19 cellular contexts compared by ENCODE assay signal in the genomic region with DNA sequence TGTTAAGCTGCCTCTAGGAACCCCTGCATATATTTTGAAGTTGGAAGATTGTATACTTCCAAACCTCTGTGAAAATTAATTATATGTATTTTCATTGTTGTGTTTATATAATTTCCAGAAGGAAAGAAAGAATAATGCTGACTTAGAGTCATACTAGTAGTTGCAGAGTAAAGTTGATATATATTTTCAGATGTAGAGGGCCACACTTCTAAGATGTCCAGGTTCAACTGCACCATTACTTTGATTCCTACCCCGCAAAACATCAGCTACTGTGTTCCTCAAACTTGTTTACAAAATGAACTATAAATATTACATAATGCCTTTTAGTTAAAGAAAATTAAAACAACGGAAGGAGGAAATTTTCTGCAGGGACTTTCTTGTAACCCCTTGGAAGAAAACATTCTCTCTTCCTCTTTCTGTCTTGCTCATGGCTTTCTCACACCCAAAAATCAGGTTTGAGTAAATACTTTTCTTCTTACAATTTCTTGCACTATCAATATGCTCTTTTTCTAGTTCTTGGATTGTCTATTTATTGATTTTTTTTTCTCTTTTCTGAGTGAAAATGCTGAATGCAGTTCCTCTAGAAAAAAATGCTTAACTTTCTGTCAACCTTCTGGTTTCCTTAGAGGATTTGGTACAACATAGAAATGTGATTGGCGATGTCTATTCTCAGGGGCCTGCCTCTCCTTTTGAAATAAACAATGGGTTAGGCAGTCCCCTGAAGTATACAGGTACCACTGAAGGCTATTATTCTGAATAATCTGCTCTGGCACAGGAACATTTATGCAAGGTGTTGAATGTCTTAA.
"Had no signal": no experiment of that assay in that cellular context is flagged by ENCODE, and none has a peak within 500 bp of the region (broad histone marks: within the 10 kb centered on the region; RNA-seq: fewer than 3 reads in every experiment).

No MANE protein-coding gene starts in this region.

- H3K9me3 Mint-ChIP-seq: activated naive CD4-positive, alpha-beta T cell treated with anti-CD3 and anti-CD28 coated beads, Interleukin-2, amount 10 ng/mL, durations not matched to agents 7 days and 5 days; activated T-helper 2 cell treated with anti-CD3 and anti-CD28 coated beads, Interferon-gamma antibody, Interleukin-2, Interleukin-4, amounts not matched to agents 10 μg/mL and 5 μg/mL and 100 μg/mL, durations not matched to agents 14 hours and 24 hours and 36 hours had no signal

- H3K27me3 ChIP-seq: dorsolateral prefrontal cortex, gastroesophageal sphincter, heart right ventricle, ovary, stomach, testis, upper lobe of right lung had no signal

- DNase-seq: activated CD4-positive, alpha-beta T cell treated with anti-CD3 and anti-CD28 coated beads for 1 hour; activated CD4-positive, alpha-beta T cell treated with anti-CD3 and anti-CD28 coated beads, Interleukin-2, amount 50 U/mL, for 48 hours; activated CD8-positive, alpha-beta memory T cell treated with anti-CD3 and anti-CD28 coated beads, Interleukin-2, amount 10 ng/mL, durations not matched to agents 7 days and 5 days; activated naive CD4-positive, alpha-beta T cell treated with anti-CD3 and anti-CD28 coated beads, Interleukin-2, amount 10 ng/mL, durations not matched to agents 7 days and 5 days; activated T-cell treated with anti-CD3 and anti-CD28 coated beads, Interleukin-2, amount 50 U/mL, for 1 hour; dorsolateral prefrontal cortex; endodermal cell; heart right ventricle; ovary; stimulated activated CD4-positive, alpha-beta T cell treated with anti-CD3 and anti-CD28 coated beads, Interleukin-2, amount 100 ng/mL, for 24 hours; stomach; T1000; testis; upper lobe of right lung had no signal

- H3K27ac ChIP-seq: dorsolateral prefrontal cortex, gastroesophageal sphincter, heart right ventricle, ovary, stomach, testis, upper lobe of right lung, VCaP had no signal

- H3K9me3 ChIP-seq: gastroesophageal sphincter, heart right ventricle, ovary, stomach, testis, upper lobe of right lung had no signal

- H3K36me3 Mint-ChIP-seq: activated CD8-positive, alpha-beta memory T cell treated with anti-CD3 and anti-CD28 coated beads, Interleukin-2, amount 10 ng/mL, durations not matched to agents 7 days and 5 days; activated naive CD4-positive, alpha-beta T cell treated with anti-CD3 and anti-CD28 coated beads, Interleukin-2, amount 10 ng/mL, durations not matched to agents 7 days and 5 days had no signal

- H3K4me3 ChIP-seq: dorsolateral prefrontal cortex, gastroesophageal sphincter, heart right ventricle, ovary, stomach, testis, upper lobe of right lung had no signal

- ATAC-seq: activated CD8-positive, alpha-beta memory T cell treated with anti-CD3 and anti-CD28 coated beads, Interleukin-2, amount 10 ng/mL, durations not matched to agents 7 days and 5 days; gastroesophageal sphincter; heart right ventricle; left lobe of liver; sciatic nerve; upper lobe of right lung had no signal

- H3K36me3 ChIP-seq: gastroesophageal sphincter, heart right ventricle, ovary, stomach, upper lobe of right lung had no signal

- H3K4me3 Mint-ChIP-seq: activated CD8-positive, alpha-beta memory T cell treated with anti-CD3 and anti-CD28 coated beads, Interleukin-2, amount 10 ng/mL, durations not matched to agents 7 days and 5 days; activated naive CD4-positive, alpha-beta T cell treated with anti-CD3 and anti-CD28 coated beads, Interleukin-2, amount 10 ng/mL, durations not matched to agents 7 days and 5 days; endodermal cell had no signal

- H3K27ac Mint-ChIP-seq: activated CD8-positive, alpha-beta memory T cell treated with anti-CD3 and anti-CD28 coated beads, Interleukin-2, amount 10 ng/mL, durations not matched to agents 7 days and 5 days; activated naive CD4-positive, alpha-beta T cell treated with anti-CD3 and anti-CD28 coated beads, Interleukin-2, amount 10 ng/mL, durations not matched to agents 7 days and 5 days; activated T-helper 2 cell treated with anti-CD3 and anti-CD28 coated beads, Interferon-gamma antibody, Interleukin-2, Interleukin-4, amounts not matched to agents 10 μg/mL and 5 μg/mL and 100 μg/mL, durations not matched to agents 14 hours and 24 hours and 36 hours; endodermal cell had no signal

- H3K4me1 Mint-ChIP-seq: activated CD8-positive, alpha-beta memory T cell treated with anti-CD3 and anti-CD28 coated beads, Interleukin-2, amount 10 ng/mL, durations not matched to agents 7 days and 5 days; activated naive CD4-positive, alpha-beta T cell treated with anti-CD3 and anti-CD28 coated beads, Interleukin-2, amount 10 ng/mL, durations not matched to agents 7 days and 5 days; endodermal cell had no signal

- H3K27me3 Mint-ChIP-seq: activated CD8-positive, alpha-beta memory T cell treated with anti-CD3 and anti-CD28 coated beads, Interleukin-2, amount 10 ng/mL, durations not matched to agents 7 days and 5 days; activated naive CD4-positive, alpha-beta T cell treated with anti-CD3 and anti-CD28 coated beads, Interleukin-2, amount 10 ng/mL, durations not matched to agents 7 days and 5 days had no signal
